1 cellular context compared by ENCODE assay signal in genomic region chr1:19317126-19317910, GRCh38.
TF ChIP-seq lines count a peak whose summit lies in the region.

No MANE protein-coding gene starts in this region.

TF ChIP-seq in GM23338, 12 proteins besides CTCF, POLR2A, EP300 and RAD21:
- TF ChIP-seq CREB1 (CRISPR knock-in tag; IDR thresholded peaks at IDR 0.05; ENCODE audit: low read depth) (no peak), JUNB (IDR thresholded peaks at IDR 0.05; ENCODE audit: unreplicated experiment) (no peak), ZNF331 (CRISPR knock-in tag; IDR thresholded peaks at IDR 0.05; ENCODE audit: low read depth) (no peak)
- TF ChIP-seq, protein P1, sequence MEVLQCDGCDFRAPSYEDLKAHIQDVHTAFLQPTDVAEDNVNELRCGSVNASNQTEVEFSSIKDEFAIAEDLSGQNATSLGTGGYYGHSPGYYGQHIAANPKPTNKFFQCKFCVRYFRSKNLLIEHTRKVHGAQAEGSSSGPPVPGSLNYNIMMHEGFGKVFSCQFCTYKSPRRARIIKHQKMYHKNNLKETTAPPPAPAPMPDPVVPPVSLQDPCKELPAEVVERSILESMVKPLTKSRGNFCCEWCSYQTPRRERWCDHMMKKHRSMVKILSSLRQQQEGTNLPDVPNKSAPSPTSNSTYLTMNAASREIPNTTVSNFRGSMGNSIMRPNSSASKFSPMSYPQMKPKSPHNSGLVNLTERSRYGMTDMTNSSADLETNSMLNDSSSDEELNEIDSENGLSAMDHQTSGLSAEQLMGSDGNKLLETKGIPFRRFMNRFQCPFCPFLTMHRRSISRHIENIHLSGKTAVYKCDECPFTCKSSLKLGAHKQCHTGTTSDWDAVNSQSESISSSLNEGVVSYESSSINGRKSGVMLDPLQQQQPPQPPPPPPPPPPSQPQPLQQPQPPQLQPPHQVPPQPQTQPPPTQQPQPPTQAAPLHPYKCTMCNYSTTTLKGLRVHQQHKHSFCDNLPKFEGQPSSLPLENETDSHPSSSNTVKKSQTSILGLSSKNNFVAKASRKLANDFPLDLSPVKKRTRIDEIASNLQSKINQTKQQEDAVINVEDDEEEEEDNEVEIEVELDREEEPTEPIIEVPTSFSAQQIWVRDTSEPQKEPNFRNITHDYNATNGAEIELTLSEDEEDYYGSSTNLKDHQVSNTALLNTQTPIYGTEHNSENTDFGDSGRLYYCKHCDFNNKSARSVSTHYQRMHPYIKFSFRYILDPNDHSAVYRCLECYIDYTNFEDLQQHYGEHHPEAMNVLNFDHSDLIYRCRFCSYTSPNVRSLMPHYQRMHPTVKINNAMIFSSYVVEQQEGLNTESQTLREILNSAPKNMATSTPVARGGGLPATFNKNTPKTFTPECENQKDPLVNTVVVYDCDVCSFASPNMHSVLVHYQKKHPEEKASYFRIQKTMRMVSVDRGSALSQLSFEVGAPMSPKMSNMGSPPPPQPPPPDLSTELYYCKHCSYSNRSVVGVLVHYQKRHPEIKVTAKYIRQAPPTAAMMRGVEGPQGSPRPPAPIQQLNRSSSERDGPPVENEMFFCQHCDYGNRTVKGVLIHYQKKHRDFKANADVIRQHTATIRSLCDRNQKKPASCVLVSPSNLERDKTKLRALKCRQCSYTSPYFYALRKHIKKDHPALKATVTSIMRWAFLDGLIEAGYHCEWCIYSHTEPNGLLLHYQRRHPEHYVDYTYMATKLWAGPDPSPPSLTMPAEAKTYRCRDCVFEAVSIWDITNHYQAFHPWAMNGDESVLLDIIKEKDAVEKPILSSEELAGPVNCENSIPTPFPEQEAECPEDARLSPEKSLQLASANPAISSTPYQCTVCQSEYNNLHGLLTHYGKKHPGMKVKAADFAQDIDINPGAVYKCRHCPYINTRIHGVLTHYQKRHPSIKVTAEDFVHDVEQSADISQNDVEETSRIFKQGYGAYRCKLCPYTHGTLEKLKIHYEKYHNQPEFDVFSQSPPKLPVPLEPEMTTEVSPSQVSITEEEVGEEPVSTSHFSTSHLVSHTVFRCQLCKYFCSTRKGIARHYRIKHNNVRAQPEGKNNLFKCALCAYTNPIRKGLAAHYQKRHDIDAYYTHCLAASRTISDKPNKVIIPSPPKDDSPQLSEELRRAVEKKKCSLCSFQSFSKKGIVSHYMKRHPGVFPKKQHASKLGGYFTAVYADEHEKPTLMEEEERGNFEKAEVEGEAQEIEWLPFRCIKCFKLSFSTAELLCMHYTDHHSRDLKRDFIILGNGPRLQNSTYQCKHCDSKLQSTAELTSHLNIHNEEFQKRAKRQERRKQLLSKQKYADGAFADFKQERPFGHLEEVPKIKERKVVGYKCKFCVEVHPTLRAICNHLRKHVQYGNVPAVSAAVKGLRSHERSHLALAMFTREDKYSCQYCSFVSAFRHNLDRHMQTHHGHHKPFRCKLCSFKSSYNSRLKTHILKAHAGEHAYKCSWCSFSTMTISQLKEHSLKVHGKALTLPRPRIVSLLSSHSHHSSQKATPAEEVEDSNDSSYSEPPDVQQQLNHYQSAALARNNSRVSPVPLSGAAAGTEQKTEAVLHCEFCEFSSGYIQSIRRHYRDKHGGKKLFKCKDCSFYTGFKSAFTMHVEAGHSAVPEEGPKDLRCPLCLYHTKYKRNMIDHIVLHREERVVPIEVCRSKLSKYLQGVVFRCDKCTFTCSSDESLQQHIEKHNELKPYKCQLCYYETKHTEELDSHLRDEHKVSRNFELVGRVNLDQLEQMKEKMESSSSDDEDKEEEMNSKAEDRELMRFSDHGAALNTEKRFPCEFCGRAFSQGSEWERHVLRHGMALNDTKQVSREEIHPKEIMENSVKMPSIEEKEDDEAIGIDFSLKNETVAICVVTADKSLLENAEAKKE (CRISPR knock-in tag; IDR thresholded peaks at IDR 0.05), result no peak
- TF ChIP-seq, protein P2, sequence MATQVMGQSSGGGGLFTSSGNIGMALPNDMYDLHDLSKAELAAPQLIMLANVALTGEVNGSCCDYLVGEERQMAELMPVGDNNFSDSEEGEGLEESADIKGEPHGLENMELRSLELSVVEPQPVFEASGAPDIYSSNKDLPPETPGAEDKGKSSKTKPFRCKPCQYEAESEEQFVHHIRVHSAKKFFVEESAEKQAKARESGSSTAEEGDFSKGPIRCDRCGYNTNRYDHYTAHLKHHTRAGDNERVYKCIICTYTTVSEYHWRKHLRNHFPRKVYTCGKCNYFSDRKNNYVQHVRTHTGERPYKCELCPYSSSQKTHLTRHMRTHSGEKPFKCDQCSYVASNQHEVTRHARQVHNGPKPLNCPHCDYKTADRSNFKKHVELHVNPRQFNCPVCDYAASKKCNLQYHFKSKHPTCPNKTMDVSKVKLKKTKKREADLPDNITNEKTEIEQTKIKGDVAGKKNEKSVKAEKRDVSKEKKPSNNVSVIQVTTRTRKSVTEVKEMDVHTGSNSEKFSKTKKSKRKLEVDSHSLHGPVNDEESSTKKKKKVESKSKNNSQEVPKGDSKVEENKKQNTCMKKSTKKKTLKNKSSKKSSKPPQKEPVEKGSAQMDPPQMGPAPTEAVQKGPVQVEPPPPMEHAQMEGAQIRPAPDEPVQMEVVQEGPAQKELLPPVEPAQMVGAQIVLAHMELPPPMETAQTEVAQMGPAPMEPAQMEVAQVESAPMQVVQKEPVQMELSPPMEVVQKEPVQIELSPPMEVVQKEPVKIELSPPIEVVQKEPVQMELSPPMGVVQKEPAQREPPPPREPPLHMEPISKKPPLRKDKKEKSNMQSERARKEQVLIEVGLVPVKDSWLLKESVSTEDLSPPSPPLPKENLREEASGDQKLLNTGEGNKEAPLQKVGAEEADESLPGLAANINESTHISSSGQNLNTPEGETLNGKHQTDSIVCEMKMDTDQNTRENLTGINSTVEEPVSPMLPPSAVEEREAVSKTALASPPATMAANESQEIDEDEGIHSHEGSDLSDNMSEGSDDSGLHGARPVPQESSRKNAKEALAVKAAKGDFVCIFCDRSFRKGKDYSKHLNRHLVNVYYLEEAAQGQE (IDR thresholded peaks at IDR 0.05; ENCODE audit: unreplicated experiment), result no peak
